8 cellular contexts compared by ENCODE assay signal in the genomic region with DNA sequence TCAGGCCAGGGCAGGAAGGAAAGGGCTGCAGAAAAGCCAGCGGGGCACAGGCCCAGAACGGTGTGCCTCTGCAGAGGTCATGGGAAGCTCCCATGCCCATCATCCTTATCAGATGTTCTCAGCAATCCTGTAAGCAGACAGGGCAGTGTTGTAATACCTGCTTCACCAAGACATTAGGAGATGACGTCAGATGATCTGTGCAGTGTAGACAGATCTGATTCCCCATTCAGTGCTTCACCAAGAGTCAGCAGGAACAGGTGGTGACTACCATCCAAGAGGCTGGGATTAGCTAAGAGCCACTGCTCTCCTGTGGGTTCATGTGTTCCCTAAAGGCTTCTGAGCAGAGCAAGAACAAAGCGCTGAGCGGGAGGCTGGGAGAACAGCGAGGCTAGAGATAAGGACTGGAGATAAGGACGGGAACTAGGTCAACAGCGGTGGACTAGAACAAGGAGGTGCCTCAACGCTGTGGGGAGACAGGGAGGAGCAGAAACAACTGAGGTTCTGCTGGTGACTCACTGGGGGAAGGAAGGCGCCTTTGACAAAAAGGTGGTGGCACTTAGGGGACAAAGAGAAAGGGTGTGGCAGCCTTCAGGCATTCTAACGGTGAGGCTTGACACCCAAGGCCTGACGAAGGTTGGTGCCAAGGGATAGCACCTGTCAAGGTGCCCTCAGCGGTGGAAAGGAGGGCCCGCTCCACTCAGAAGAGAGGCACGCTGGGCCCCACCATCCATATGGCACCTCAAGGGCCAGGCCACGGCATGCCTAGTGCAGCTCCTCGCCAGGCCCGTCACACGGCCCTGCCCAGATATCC. TPM values are rescaled to one million over a fixed set of nuclear protein-coding genes. Genes with fewer than 3 reads are reported as not detected.
DNase-seq lines count a peak whose midpoint lies in the region.

No MANE protein-coding gene starts in this region.

- DNase-seq in ELR (ENCODE audit: low read depth) (peak; percentile 44), SKM-1 treated with dmso at 0.1 percent for 144 hours (lab: John Stamatoyannopoulos, UW; ENCODE audit: unreplicated experiment) (peak; percentile 43), left kidney (ENCODE audit: low read depth, low spot score) (peak; percentile 47), AG20443 (ENCODE audit: low spot score) (no peak), mesenteric fat pad (ENCODE audit: low spot score) (no peak), NCI-H1092 (lab: John Stamatoyannopoulos, UW) (no peak)
- DNase-seq in activated naive CD8-positive, alpha-beta T cell treated with anti-CD3 and anti-CD28 coated beads for 36 hours: peak; percentile 45
- peak; percentile 51 for DNase-seq in stimulated activated CD8-positive, alpha-beta memory T cell treated with anti-CD3 and anti-CD28 coated beads, Interleukin-12 subunit alpha, Interleukin-12 subunit beta, amount 100 ng/mL, for 4 hours (ENCODE audit: low read depth)

- no peaks in the 10 kb centered on the region for H3K9me3 Mint-ChIP-seq in activated naive CD8-positive, alpha-beta T cell treated with anti-CD3 and anti-CD28 coated beads for 36 hours

- H3K27ac Mint-ChIP-seq in activated naive CD8-positive, alpha-beta T cell treated with anti-CD3 and anti-CD28 coated beads for 36 hours: peak overlapping the region; percentile 78

- H3K27me3 Mint-ChIP-seq in activated naive CD8-positive, alpha-beta T cell treated with anti-CD3 and anti-CD28 coated beads for 36 hours: no peaks in the 10 kb centered on the region

- peaks cover 39% of the 10 kb centered on the region for H3K36me3 Mint-ChIP-seq in activated naive CD8-positive, alpha-beta T cell treated with anti-CD3 and anti-CD28 coated beads for 36 hours

- H3K4me1 Mint-ChIP-seq in activated naive CD8-positive, alpha-beta T cell treated with anti-CD3 and anti-CD28 coated beads for 36 hours: peaks cover 69% of the 10 kb centered on the region

- H3K4me3 Mint-ChIP-seq in activated naive CD8-positive, alpha-beta T cell treated with anti-CD3 and anti-CD28 coated beads for 36 hours: peak overlapping the region; percentile 51

RNA-seq across cellular contexts. Expression of gene CCDC12, which starts 28.4 kb away (rescaled TPM):
- 10 to 100 TPM; 48.8 to 55.4 TPM for total RNA-seq in activated naive CD8-positive, alpha-beta T cell treated with anti-CD3 and anti-CD28 coated beads for 36 hours
- total RNA-seq in mesenteric fat pad: 33.1 TPM

RNA-seq across cellular contexts. Expression of gene NBEAL2, which starts 31.3 kb away (rescaled TPM):
- total RNA-seq in activated naive CD8-positive, alpha-beta T cell treated with anti-CD3 and anti-CD28 coated beads for 36 hours: 10 to 100 TPM; 63.1 to 67.4 TPM
- total RNA-seq in mesenteric fat pad: 42.9 TPM

Comparison
In these comparisons a context has a peak if more than half of its experiments do, and no peak if none do; other contexts are left out.
1. DNase-seq: peak in ELR (single experiment), SKM-1 treated with dmso at 0.1 percent for 144 hours (single experiment), activated naive CD8-positive, alpha-beta T cell treated with anti-CD3 and anti-CD28 coated beads for 36 hours (single experiment), left kidney (single experiment) and stimulated activated CD8-positive, alpha-beta memory T cell treated with anti-CD3 and anti-CD28 coated beads, Interleukin-12 subunit alpha, Interleukin-12 subunit beta, amount 100 ng/mL, for 4 hours (single experiment); none in AG20443 (single experiment), mesenteric fat pad (single experiment) and NCI-H1092 (single experiment).